In the genomic region with DNA sequence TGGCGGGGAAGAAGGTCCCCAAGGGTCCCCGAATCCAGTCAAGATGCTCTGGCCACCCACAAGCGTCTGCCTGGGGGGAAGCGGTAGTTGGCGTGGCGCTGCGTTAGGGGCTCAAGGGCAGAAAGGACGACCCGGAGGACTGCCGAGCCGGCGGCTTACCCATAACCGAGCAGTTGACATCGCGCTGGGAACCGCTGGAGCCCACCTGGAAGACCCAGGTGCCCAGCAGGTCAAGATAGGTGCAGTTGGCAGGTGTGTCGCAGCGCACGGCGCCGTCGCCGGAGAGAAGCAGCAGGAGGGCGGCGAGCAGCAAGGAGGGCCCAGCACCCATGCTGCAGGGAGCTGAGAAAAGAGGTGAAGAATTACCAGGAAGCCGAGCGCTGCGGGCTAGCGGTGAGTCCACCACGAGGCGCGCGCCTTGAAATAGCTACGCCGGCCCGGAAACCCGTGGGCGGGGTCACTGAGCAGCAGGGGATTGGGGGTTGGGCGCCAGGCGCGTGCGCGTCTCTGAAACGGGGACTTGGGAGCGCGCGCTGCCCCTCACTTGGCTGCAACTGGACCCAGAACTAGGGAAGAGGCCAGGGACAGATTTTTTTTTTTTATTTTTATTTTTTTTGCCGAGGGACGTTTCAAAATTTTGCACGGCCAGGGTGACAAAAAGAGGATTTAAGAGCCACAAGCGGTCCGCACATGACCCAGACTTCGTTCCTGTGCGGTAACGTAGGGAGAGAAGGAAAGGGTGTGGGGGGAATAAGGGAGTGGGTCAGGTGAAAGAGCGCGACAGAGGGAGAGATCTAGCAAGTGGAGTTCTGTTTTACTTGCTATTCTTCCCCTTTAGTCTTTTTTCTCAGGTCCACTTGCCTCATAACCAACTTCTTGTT, we compare ENCODE assay signal across 8 cellular contexts. TPM values are rescaled to one million over a fixed set of nuclear protein-coding genes. Genes with fewer than 3 reads are reported as not detected.
DNase-seq lines count a peak whose midpoint lies in the region; ATAC-seq and TF ChIP-seq lines count a peak whose summit lies in the region.

A gene (minus strand): TSS at position 395 of the 881 bp plus-strand sequence. CDS start 64 bp downstream, at position 331.

- TF ChIP-seq POLR2A in lower leg skin (IDR thresholded peaks at IDR 0.05): no peak

- peak within 1 kb of the TSS; percentile 97 for H3K4me3 ChIP-seq in BJ (ENCODE audit: low read depth, low read length)
- peak within 1 kb of the TSS; percentile 50 to 91 (median 77) for H3K4me3 ChIP-seq in dorsolateral prefrontal cortex
- H3K4me3 ChIP-seq in lower leg skin (ENCODE audit: low read depth, poor library complexity, severe bottlenecking): peak within 1 kb of the TSS; percentile 61

- peak within 1 kb of the TSS in 46 of 59 donors; percentile 13 to 83 (median 58) for H3K27ac ChIP-seq in dorsolateral prefrontal cortex

- no peaks in the 10 kb centered on the region for H3K36me3 ChIP-seq in BJ (ENCODE audit: control insufficient read depth, insufficient read depth, low read length)

- WGBS in lower leg skin, 2 donors: 1% methylated on average over 52 to 57 of the region's 57 CpGs

- peak; percentile 85 for ATAC-seq in HG03442 (IDR thresholded peaks at IDR 0.05; ENCODE audit: unreplicated experiment)

- DNase-seq in BJ (ENCODE audit: low read depth) (no peak), GM19240 (ENCODE audit: insufficient read length, low spot score) (peak; percentile 64), NCI-H69 (lab: John Stamatoyannopoulos, UW) (peak; percentile 99), dorsolateral prefrontal cortex (peak; percentile 31 to 88 (median 80)), lower leg skin (ENCODE audit: low spot score in 2 of 2) (peak; percentile 90 to 98)
- peak; percentile 82 to 87 for DNase-seq in activated CD4-positive, alpha-beta T cell treated with anti-CD3 and anti-CD28 coated beads, Interleukin-2, amount 50 U/mL, for 24 hours (ENCODE audit: low read depth in 1 of 2, low spot score in 1 of 2)
- peak; percentile 94 to 95 for DNase-seq in stimulated activated CD4-positive, alpha-beta T cell treated with anti-CD3 and anti-CD28 coated beads, Interleukin-4, amount 100 ng/mL, for 48 hours (ENCODE audit: low read depth in 2 of 2)

- TF ChIP-seq CTCF in BJ (IDR thresholded peaks at IDR 0.05; ENCODE audit: insufficient read depth, low read depth, low read length) (0 out of 2 replicates have a peak, but pooled peaks have one; percentile 10), dorsolateral prefrontal cortex (IDR thresholded peaks at IDR 0.05 in 54 of 56, conservative IDR thresholded peaks at IDR 0.05 in 2 of 56; ENCODE audit: low read depth in 1 of 56, partially characterized antibody in 56 of 56) (peak in 7 of 56 donors; percentile 5 to 16 (median 11)), lower leg skin (IDR thresholded peaks at IDR 0.05) (no peak)

- intact Hi-C loops in dorsolateral prefrontal cortex (cut with DNase I): no loop called here
- intact Hi-C loops in lower leg skin (cut with DNase I; ENCODE audit: low total_unique reads): no loop called here

- H3K27me3 ChIP-seq in BJ (ENCODE audit: control insufficient read depth, insufficient read depth, low read length) (no peaks in the 10 kb centered on the region), dorsolateral prefrontal cortex (no peaks in the 10 kb centered on the region)

- CTCF ChIA-PET in BJ (lab: Yijun Ruan, JAX): interaction anchor here (0.9 to 1.6 kb wide), 5 partner anchors 13 to 206 kb away, joined by 3 to 5 read pairs (median 4); no protein-coding TSS in a partner anchor

- POLR2A ChIA-PET in BJ (lab: Charles Lee): interaction anchor here (0.6 to 0.9 kb wide), 3 partner anchors 12 to 145 kb away, joined by 3 to 4 read pairs (median 3); no protein-coding TSS in a partner anchor

RNA-seq across cellular contexts. Expression of the gene that starts here (rescaled TPM):
- 175 and 224 TPM in 2 replicates for polyA plus RNA-seq in BJ (2011; rRNA removed)
- 58.6 and 65.6 TPM in 2 replicates for polyA minus RNA-seq in BJ (2011; rRNA and poly(A)+ RNA removed)
- total RNA-seq in dorsolateral prefrontal cortex: 10 to 100 TPM in 103 of 120 experiments, 1 to 10 TPM in 17; 6.6 to 54.9 (median 15.3) TPM
- total RNA-seq in lower leg skin: 10 to 100 TPM; 19.5 to 33.1 (median 28.5) TPM
